In the genomic region with DNA sequence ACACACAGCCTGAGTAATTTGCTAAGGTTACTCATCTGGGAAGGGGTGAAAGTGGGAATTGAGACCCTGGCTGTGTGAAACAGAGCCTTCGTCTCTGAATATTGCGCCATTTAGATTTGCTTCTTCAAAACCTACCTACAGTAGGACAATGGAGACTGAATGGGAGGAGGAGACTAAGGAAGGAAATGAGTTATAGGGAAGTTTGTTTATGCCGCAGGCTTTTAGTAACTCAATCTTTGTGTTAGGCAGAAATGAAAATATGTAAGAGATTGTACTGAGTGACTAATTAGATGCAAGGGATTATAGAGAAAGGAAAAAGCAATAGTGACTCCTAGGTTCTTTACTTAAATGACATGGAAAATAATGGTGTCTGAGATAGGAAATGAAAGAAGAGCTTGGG, we compare ENCODE assay signal across 29 cellular contexts.
"Had no signal": no experiment of that assay in that cellular context is flagged by ENCODE, and none has a peak within 500 bp of the region (broad histone marks: within the 10 kb centered on the region; RNA-seq: fewer than 3 reads in every experiment).

No MANE protein-coding gene starts in this region.

- H3K4me1 ChIP-seq: heart left ventricle, neural progenitor cell, parathyroid adenoma, psoas muscle, suprapubic skin, tibial artery had no signal

- H3K27ac ChIP-seq: cardiac muscle cell, coronary artery, dorsolateral prefrontal cortex, heart left ventricle, neural progenitor cell, parathyroid adenoma, psoas muscle, suprapubic skin, tibial artery had no signal

- ATAC-seq: activated CD4-positive, alpha-beta T cell treated with anti-CD3 and anti-CD28 coated beads for 36 hours; activated T-cell treated with anti-CD3 and anti-CD28 coated beads, Interleukin-2, amount 50 U/mL, for 72 hours; esophagus mucosa; heart left ventricle; naive thymus-derived CD4-positive, alpha-beta T cell; psoas muscle; stimulated activated naive B cell treated with anti-CD40 and anti-IgM and Interleukin-4, amounts not matched to agents 10 μg/mL and 1 μg/mL and 100 μg/mL, for 72 hours had no signal

- H3K4me3 Mint-ChIP-seq: activated B cell treated with CpG ODN at 0.5 μM for 24 hours; activated CD4-positive, alpha-beta T cell treated with anti-CD3 and anti-CD28 coated beads for 36 hours; activated naive CD8-positive, alpha-beta T cell; activated T-cell treated with anti-CD3 and anti-CD28 coated beads, Interleukin-2, amount 50 U/mL, for 72 hours; memory B cell; naive thymus-derived CD4-positive, alpha-beta T cell; neural progenitor cell; stimulated activated naive B cell treated with anti-CD40 and anti-IgM and Interleukin-4, amounts not matched to agents 10 μg/mL and 1 μg/mL and 100 μg/mL, for 72 hours had no signal

- H3K9me3 Mint-ChIP-seq: activated B cell treated with CpG ODN at 0.5 μM for 24 hours, neural progenitor cell had no signal

- H3K27me3 Mint-ChIP-seq: activated B cell treated with CpG ODN at 0.5 μM for 24 hours; activated CD4-positive, alpha-beta T cell treated with anti-CD3 and anti-CD28 coated beads for 36 hours; activated naive CD8-positive, alpha-beta T cell; memory B cell; naive thymus-derived CD4-positive, alpha-beta T cell; stimulated activated naive B cell treated with anti-CD40 and anti-IgM and Interleukin-4, amounts not matched to agents 10 μg/mL and 1 μg/mL and 100 μg/mL, for 72 hours had no signal

- H3K27ac Mint-ChIP-seq: activated B cell treated with CpG ODN at 0.5 μM for 24 hours; activated CD4-positive, alpha-beta T cell treated with anti-CD3 and anti-CD28 coated beads for 36 hours; activated naive CD8-positive, alpha-beta T cell; activated T-cell treated with anti-CD3 and anti-CD28 coated beads, Interleukin-2, amount 50 U/mL, for 72 hours; memory B cell; naive thymus-derived CD4-positive, alpha-beta T cell; neural progenitor cell; stimulated activated naive B cell treated with anti-CD40 and anti-IgM and Interleukin-4, amounts not matched to agents 10 μg/mL and 1 μg/mL and 100 μg/mL, for 72 hours had no signal

- DNase-seq: activated B cell treated with CpG ODN at 0.5 μM for 24 hours; activated CD4-positive, alpha-beta T cell treated with anti-CD3 and anti-CD28 coated beads for 36 hours; activated CD4-positive, alpha-beta T cell treated with anti-CD3 and anti-CD28 coated beads, Interleukin-2, amount 50 U/mL, for 4 hours; activated naive CD4-positive, alpha-beta T cell; activated T-cell treated with anti-CD3 and anti-CD28 coated beads for 4 hours; activated T-cell treated with anti-CD3 and anti-CD28 coated beads, Interleukin-2, amount 50 U/mL, for 72 hours; anterior cingulate cortex; dorsolateral prefrontal cortex; effector memory CD4-positive, alpha-beta T cell; foreskin fibroblast; heart left ventricle; hypothalamus; midbrain; naive thymus-derived CD4-positive, alpha-beta T cell; occipital lobe; psoas muscle; stimulated activated CD4-positive, alpha-beta T cell treated with anti-CD3 and anti-CD28 coated beads, Interleukin-15, amount 100 ng/mL, for 24 hours; stimulated activated CD4-positive, alpha-beta T cell treated with anti-CD3 and anti-CD28 coated beads, Interleukin-2, amount 100 ng/mL, for 24 hours; stimulated activated naive B cell treated with anti-CD40 and anti-IgM and Interleukin-4, amounts not matched to agents 10 μg/mL and 1 μg/mL and 100 μg/mL, for 72 hours; T-helper 2 cell; tibial artery had no signal

- H3K27me3 ChIP-seq: cardiac muscle cell, dorsolateral prefrontal cortex, heart left ventricle, neural progenitor cell, suprapubic skin, tibial artery had no signal

- H3K36me3 ChIP-seq: cardiac muscle cell, heart left ventricle, neural progenitor cell, suprapubic skin, tibial artery had no signal

- H3K36me3 Mint-ChIP-seq: activated naive CD8-positive, alpha-beta T cell; memory B cell; naive thymus-derived CD4-positive, alpha-beta T cell; neural progenitor cell; stimulated activated naive B cell treated with anti-CD40 and anti-IgM and Interleukin-4, amounts not matched to agents 10 μg/mL and 1 μg/mL and 100 μg/mL, for 72 hours had no signal

- H3K4me3 ChIP-seq: cardiac muscle cell, coronary artery, dorsolateral prefrontal cortex, heart left ventricle, neural progenitor cell, psoas muscle, suprapubic skin, tibial artery had no signal

- H3K9me3 ChIP-seq: heart left ventricle, psoas muscle, suprapubic skin, tibial artery had no signal

- H3K4me1 Mint-ChIP-seq: activated B cell treated with CpG ODN at 0.5 μM for 24 hours; activated CD4-positive, alpha-beta T cell treated with anti-CD3 and anti-CD28 coated beads for 36 hours; memory B cell; naive thymus-derived CD4-positive, alpha-beta T cell; stimulated activated naive B cell treated with anti-CD40 and anti-IgM and Interleukin-4, amounts not matched to agents 10 μg/mL and 1 μg/mL and 100 μg/mL, for 72 hours had no signal
